In genomic region chr9:115590016-115590415, GRCh38 we compare ENCODE assay signal across 12 cellular contexts.
A peak's percentile ranks its signal among the peaks of the same experiment; 100 is the strongest.
DNase-seq lines count a peak whose midpoint lies in the region; ATAC-seq, FAIRE-seq and TF ChIP-seq lines count a peak whose summit lies in the region.
"Had no signal": no experiment of that assay in that cellular context is flagged by ENCODE, and none has a peak within 500 bp of the region (broad histone marks: within the 10 kb centered on the region; RNA-seq: fewer than 3 reads in every experiment).

No MANE protein-coding gene starts in this region.

- in situ Hi-C loops in astrocyte of the spinal cord (cut with HindIII; ENCODE audit: low sequenced_read_pairs) = loop anchor here (10.0 kb wide), 1 partner anchor 575 kb away; no protein-coding TSS in a partner anchor

- no peak for FAIRE-seq in A549 (lab: Jason Lieb, UNC)

- intact Hi-C loops in ascending aorta (cut with DNase I) = loop anchor here (5.0 to 10.0 kb wide), 4 partner anchors 167 to 905 kb away; no protein-coding TSS in a partner anchor

- ATAC-seq in A549 (peak; percentile 44 to 55; a peak in 5 of 6 replicates), GM19463 (IDR thresholded peaks at IDR 0.05; ENCODE audit: unreplicated experiment) (no peak)

- POLR2A ChIA-PET in A549 (lab: Yijun Ruan, JAX) = interaction anchor here (1.0 to 3.6 kb wide), 5 partner anchors 83 to 576 kb away, joined by 3 to 39 read pairs (median 17); partner anchors contain the start of gene PAPPA

- peak; percentile 75 to 76; a peak in 3 of 5 replicates for TF ChIP-seq EP300 in A549 (IDR thresholded peaks at IDR 0.05)

- H3K27ac ChIP-seq in A549 = peak overlapping the region; percentile 89 to 93
- no peak overlapping the region for H3K27ac ChIP-seq in ascending aorta
- H3K27ac ChIP-seq: C4-2B, tibial artery had no signal

- H3K36me3 ChIP-seq in kidney epithelial cell (ENCODE audit: control insufficient read depth, insufficient read depth, low read length) (no peaks in the 10 kb centered on the region), ascending aorta (no peaks in the 10 kb centered on the region)
- H3K36me3 ChIP-seq: tibial artery had no signal

- no peaks in the 10 kb centered on the region for H3K27me3 ChIP-seq in kidney epithelial cell (ENCODE audit: control insufficient read depth, insufficient read depth, low read length)
- no peaks in the 10 kb centered on the region for H3K27me3 ChIP-seq in ascending aorta
- H3K27me3 ChIP-seq: tibial artery had no signal

- DNase-seq in A549 (ENCODE audit: low read depth in 1 of 2, low spot score in 1 of 2) = peak; percentile 12 to 77
- peak; percentile 61 for DNase-seq in HPDE6-E6E7 (ENCODE audit: extremely low spot score)
- peak; percentile 88 for DNase-seq in astrocyte of the spinal cord (ENCODE audit: low read depth, low spot score)
- DNase-seq in kidney epithelial cell (ENCODE audit: low read depth) = peak; percentile 52
- DNase-seq in dedifferentiated amniotic fluid mesenchymal stem cell (ENCODE audit: extremely low spot score) = no peak
- no peak for DNase-seq in OCI-M2 (lab: John Stamatoyannopoulos, UW; ENCODE audit: unreplicated experiment)
- DNase-seq in ascending aorta (ENCODE audit: low spot score in 2 of 2) = no peak
- DNase-seq: activated T-cell treated with anti-CD3 and anti-CD28 coated beads, Interleukin-2, amount 50 U/mL, for 1 hour; NCI-H748 treated with DMSO at 0.1 percent for 48 hours had no signal

- TF ChIP-seq RAD21 in A549 (conservative IDR thresholded peaks at IDR 0.05 in 1 of 2, IDR thresholded peaks at IDR 0.05 in 1 of 2) = no peak

- peak overlapping the region; percentile 38 for H3K4me2 ChIP-seq in A549

- H3K4me1 ChIP-seq in A549 (peaks cover 58% of the 10 kb centered on the region), ascending aorta (peaks cover 0 to 8% of the 10 kb centered on the region in 2 donors)

- no peak for TF ChIP-seq POLR2A in A549 (IDR thresholded peaks at IDR 0.05; ENCODE audit: low read length)

- H3K4me3 ChIP-seq in A549 (no peak overlapping the region), astrocyte of the spinal cord (ENCODE audit: low read depth, low read length) (no peak overlapping the region), kidney epithelial cell (ENCODE audit: low read depth, low read length) (no peak overlapping the region), ascending aorta (no peak overlapping the region)
- H3K4me3 ChIP-seq: tibial artery had no signal

- peaks cover 18% of the 10 kb centered on the region for H3K9me3 ChIP-seq in A549
- H3K9me3 ChIP-seq in ascending aorta = no peaks in the 10 kb centered on the region
- H3K9me3 ChIP-seq: tibial artery had no signal

- CTCF ChIA-PET in A549 (lab: Yijun Ruan, JAX) = interaction anchor here (0.6 to 7.3 kb wide), 14 partner anchors 10 to 1271 kb away, joined by 3 to 118 read pairs (median 10); no protein-coding TSS in a partner anchor

- TF ChIP-seq CTCF in A549 (IDR thresholded peaks at IDR 0.05) = no peak
- TF ChIP-seq CTCF in astrocyte of the spinal cord (IDR thresholded peaks at IDR 0.05; ENCODE audit: low read depth, low read length) = no peak
- no peak for TF ChIP-seq CTCF in kidney epithelial cell (IDR thresholded peaks at IDR 0.05; ENCODE audit: insufficient read depth, low read length, poor library complexity, severe bottlenecking)
- no peak for TF ChIP-seq CTCF in ascending aorta (IDR thresholded peaks at IDR 0.05)

TF ChIP-seq in A549, 52 proteins besides CTCF, POLR2A, EP300 and RAD21 (continues in another document):
- no peak for TF ChIP-seq HOXA7 (CRISPR knock-in tag; IDR thresholded peaks at IDR 0.05)
- TF ChIP-seq MYC (IDR thresholded peaks at IDR 0.05; ENCODE audit: borderline replicate concordance, low read length) = no peak
- TF ChIP-seq HES2 (IDR thresholded peaks at IDR 0.05) = peak; percentile 68; the same call in 1 of the 2 replicates
- TF ChIP-seq FOSL2 (IDR thresholded peaks at IDR 0.05) = 0 out of 2 replicates have a peak, but pooled peaks have one; percentile 47
- TF ChIP-seq FOSL2 (CRISPR knock-in tag; IDR thresholded peaks at IDR 0.05) = peak; percentile 50
- no peak for TF ChIP-seq HDAC2 (IDR thresholded peaks at IDR 0.05)
- TF ChIP-seq ZC3H11A (IDR thresholded peaks at IDR 0.05) = no peak
- no peak for TF ChIP-seq CBX2 (IDR thresholded peaks at IDR 0.05; ENCODE audit: borderline replicate concordance, low read depth)
- no peak for TF ChIP-seq EHF (CRISPR knock-in tag; IDR thresholded peaks at IDR 0.05)
- TF ChIP-seq BCL3 (IDR thresholded peaks at IDR 0.05) = 0 out of 3 replicates have a peak, but pooled peaks have one; percentile 57
- no peak for TF ChIP-seq KDM5A (IDR thresholded peaks at IDR 0.05)
- no peak for TF ChIP-seq ZFP36 (IDR thresholded peaks at IDR 0.05; ENCODE audit: borderline replicate concordance, partially characterized antibody)
- TF ChIP-seq EHMT2 (IDR thresholded peaks at IDR 0.05; ENCODE audit: low read depth) = no peak
- TF ChIP-seq MAX (IDR thresholded peaks at IDR 0.05) = 0 out of 2 replicates have a peak, but pooled peaks have one; percentile 21
- no peak for TF ChIP-seq NR3C1 (IDR thresholded peaks at IDR 0.05)
- TF ChIP-seq FOXS1 (CRISPR knock-in tag; IDR thresholded peaks at IDR 0.05) = no peak
- no peak for TF ChIP-seq BHLHE40 (IDR thresholded peaks at IDR 0.05; ENCODE audit: low read depth, low read length)
- TF ChIP-seq ZNF302 (CRISPR knock-in tag; IDR thresholded peaks at IDR 0.05) = no peak
- no peak for TF ChIP-seq TP53 (CRISPR knock-in tag; IDR thresholded peaks at IDR 0.05)
- TF ChIP-seq SMC3 (IDR thresholded peaks at IDR 0.05) = no peak
- TF ChIP-seq SREBF2 (IDR thresholded peaks at IDR 0.05) = no peak
- no peak for TF ChIP-seq RFX5 (IDR thresholded peaks at IDR 0.05)
- TF ChIP-seq ATOH8 (CRISPR knock-in tag; IDR thresholded peaks at IDR 0.05; ENCODE audit: low read depth) = no peak
- TF ChIP-seq MAFK (IDR thresholded peaks at IDR 0.05; ENCODE audit: partially characterized antibody) = no peak
- TF ChIP-seq CEBPB (IDR thresholded peaks at IDR 0.05) = peak; percentile 53 to 79; a peak in 2 of 4 replicates
- no peak for TF ChIP-seq HOXB5 (CRISPR knock-in tag; IDR thresholded peaks at IDR 0.05)
- TF ChIP-seq ELK1 (IDR thresholded peaks at IDR 0.05; ENCODE audit: low read depth, low read length) = no peak
- TF ChIP-seq FOSB (CRISPR knock-in tag; IDR thresholded peaks at IDR 0.05) = no peak
- TF ChIP-seq NPAS2 (CRISPR knock-in tag; IDR thresholded peaks at IDR 0.05; ENCODE audit: borderline replicate concordance) = no peak
- TF ChIP-seq KDM1A (IDR thresholded peaks at IDR 0.05; ENCODE audit: low read depth) = no peak
- TF ChIP-seq HMGXB4 (CRISPR knock-in tag; IDR thresholded peaks at IDR 0.05; ENCODE audit: borderline replicate concordance) = no peak
- no peak for TF ChIP-seq CHD4 (IDR thresholded peaks at IDR 0.05; ENCODE audit: borderline replicate concordance)

Comparison
In these comparisons a context has a peak if more than half of its experiments do, and no peak if none do; other contexts are left out.
1. DNase-seq: peak in A549 (2 of 2), HPDE6-E6E7 (single experiment), astrocyte of the spinal cord (single experiment) and kidney epithelial cell (single experiment); none in dedifferentiated amniotic fluid mesenchymal stem cell (single experiment), OCI-M2 (single experiment) and ascending aorta (0 of 2).
2. H3K27ac ChIP-seq: peak in A549 (2 of 2); none in ascending aorta (0 of 2).